In genomic region chr12:49803693-49804450, GRCh38 we compare ENCODE assay signal across 23 cellular contexts.
"Had no signal": no experiment of that assay in that cellular context is flagged by ENCODE, and none has a peak within 500 bp of the region (broad histone marks: within the 10 kb centered on the region; RNA-seq: fewer than 3 reads in every experiment).

No MANE protein-coding gene starts in this region.

- DNase-seq: activated CD4-positive, alpha-beta T cell treated with anti-CD3 and anti-CD28 coated beads for 48 hours; activated CD4-positive, alpha-beta T cell treated with anti-CD3 and anti-CD28 coated beads, Interleukin-2, amount 50 U/mL, for 4 hours; activated CD4-positive, CD25-positive, alpha-beta regulatory T cell treated with anti-CD3 and anti-CD28 coated beads, Interleukin-2, amount 50 U/mL, for 72 hours; activated CD8-positive, alpha-beta memory T cell treated with anti-CD3 and anti-CD28 coated beads, Interleukin-2, amount 50 U/mL, for 48 hours; activated CD8-positive, alpha-beta T cell treated with anti-CD3 and anti-CD28 coated beads, Interleukin-2, amount 10 ng/mL, durations not matched to agents 7 days and 5 days; activated naive CD4-positive, alpha-beta T cell treated with Interleukin-2 at 50 U/mL for 16 hours; activated naive CD8-positive, alpha-beta T cell treated with anti-CD3 and anti-CD28 coated beads, Interleukin-2, amount 50 U/mL, for 24 hours; activated T-cell treated with anti-CD3 and anti-CD28 coated beads, Interleukin-2, amount 50 U/mL, for 1 hour; amniotic stem cell; body of pancreas; central memory CD4-positive, alpha-beta T cell; MM.1S; NCI-H1105; NCI-H1436; NCI-H187; NCI-H2081; NCI-H510A treated with DMSO at 0.1 percent for 48 hours; NCI-H69; SHP77 had no signal

- H3K9me3 ChIP-seq: ascending aorta, body of pancreas, SJSA1 had no signal

- ATAC-seq: activated CD8-positive, alpha-beta T cell treated with anti-CD3 and anti-CD28 coated beads, Interleukin-2, amount 10 ng/mL, durations not matched to agents 7 days and 5 days; activated naive CD4-positive, alpha-beta T cell treated with anti-CD3 and anti-CD28 coated beads, Interleukin-2, amount 50 U/mL, for 72 hours; activated naive CD8-positive, alpha-beta T cell treated with anti-CD3 and anti-CD28 coated beads, Interleukin-2, amount 50 U/mL, for 24 hours; body of pancreas; WTC11 had no signal

- H3K4me3 ChIP-seq: ascending aorta, body of pancreas, SJSA1 had no signal

- H3K4me1 ChIP-seq: body of pancreas had no signal

- H3K27ac ChIP-seq: ascending aorta, body of pancreas, SJSA1 had no signal

- H3K27me3 ChIP-seq: ascending aorta, body of pancreas, SJSA1 had no signal
